1 cellular context compared by ENCODE assay signal in genomic region chr11:74948898-74949747, GRCh38.
TF ChIP-seq lines count a peak whose summit lies in the region.

Gene SPCS2 (plus strand): TSS chr11:74949266. CDS start chr11:74949286, 20 bp downstream.
Gene XRRA1 (minus strand): TSS chr11:74949091. CDS start chr11:74940878, 8,213 bp downstream.

TF ChIP-seq in GM12878, 131 proteins besides CTCF, POLR2A, EP300 and RAD21 (continued from another document and continues in another):
- no peak for TF ChIP-seq BCL3 (IDR thresholded peaks at IDR 0.05; ENCODE audit: borderline replicate concordance, insufficient read depth, low read depth, low read length, poor library complexity, severe bottlenecking)
- peak; percentile 67; the same call in 1 of the 2 replicates for TF ChIP-seq ZNF207 (IDR thresholded peaks at IDR 0.05; ENCODE audit: borderline replicate concordance)
- TF ChIP-seq ZBED1 (IDR thresholded peaks at IDR 0.05; ENCODE audit: borderline replicate concordance), result 0 out of 2 replicates have a peak, but pooled peaks have one; percentile 19
- no peak for TF ChIP-seq MEF2A (IDR thresholded peaks at IDR 0.05; ENCODE audit: insufficient read depth, low read depth, low read length)
- TF ChIP-seq POLR2AphosphoS5 (IDR thresholded peaks at IDR 0.05; ENCODE audit: low read length), result peak; percentile 93
- no peak for TF ChIP-seq PRDM15 (CRISPR knock-in tag; IDR thresholded peaks at IDR 0.05)
- TF ChIP-seq BHLHE40 (IDR thresholded peaks at IDR 0.05; ENCODE audit: borderline replicate concordance in 1 of 2, low read depth in 2 of 2, low read length in 1 of 2), result peak; percentile 34 to 42; a peak in 2 of 4 replicates
- TF ChIP-seq IKZF2 (IDR thresholded peaks at IDR 0.05), result peak; percentile 9 to 39; a peak in 1 of 4 replicates
- no peak for TF ChIP-seq PAX8 (IDR thresholded peaks at IDR 0.05)
- TF ChIP-seq FOS (IDR thresholded peaks at IDR 0.05; ENCODE audit: borderline replicate concordance, extremely low read depth, insufficient read length), result no peak
- TF ChIP-seq NKRF (conservative IDR thresholded peaks at IDR 0.05), result peak; percentile 35
- peak; percentile 85 for TF ChIP-seq PKNOX1 (IDR thresholded peaks at IDR 0.05)
- no peak for TF ChIP-seq SRF (IDR thresholded peaks at IDR 0.05; ENCODE audit: low read depth in 2 of 2, low read length in 2 of 2)
- TF ChIP-seq ZBTB40 (IDR thresholded peaks at IDR 0.05; ENCODE audit: borderline replicate concordance), result no peak; the same call in 1 of the 2 replicates
- TF ChIP-seq REST (IDR thresholded peaks at IDR 0.05; ENCODE audit: low read depth, low read length), result no peak
- peak; percentile 71; the same call in 1 of the 2 replicates for TF ChIP-seq SIN3A (IDR thresholded peaks at IDR 0.05; ENCODE audit: low read depth, low read length)
- 0 out of 2 replicates have a peak, but pooled peaks have one; percentile 33 for TF ChIP-seq IRF3 (IDR thresholded peaks at IDR 0.05)
- TF ChIP-seq BCLAF1 (IDR thresholded peaks at IDR 0.05), result no peak
- peak; percentile 81 for TF ChIP-seq SMAD5 (IDR thresholded peaks at IDR 0.05; ENCODE audit: low read depth)
- peak; percentile 55 for TF ChIP-seq RELB (IDR thresholded peaks at IDR 0.05; ENCODE audit: low read depth)
- TF ChIP-seq JUNB (IDR thresholded peaks at IDR 0.05), result no peak
- peak; percentile 98 for TF ChIP-seq YY1 (IDR thresholded peaks at IDR 0.05; ENCODE audit: low read depth, low read length)
- no peak for TF ChIP-seq ETV6 (conservative IDR thresholded peaks at IDR 0.05 in 1 of 2, IDR thresholded peaks at IDR 0.05 in 1 of 2; ENCODE audit: borderline replicate concordance in 1 of 2, low read depth in 1 of 2)
- 0 out of 2 replicates have a peak, but pooled peaks have one; percentile 10 for TF ChIP-seq ATF7 (IDR thresholded peaks at IDR 0.05; ENCODE audit: low read depth)
- no peak for TF ChIP-seq BMI1 (IDR thresholded peaks at IDR 0.05; ENCODE audit: borderline replicate concordance)
- no peak for TF ChIP-seq CHD4 (IDR thresholded peaks at IDR 0.05)
